1 cellular context compared by ENCODE assay signal in the genomic region with DNA sequence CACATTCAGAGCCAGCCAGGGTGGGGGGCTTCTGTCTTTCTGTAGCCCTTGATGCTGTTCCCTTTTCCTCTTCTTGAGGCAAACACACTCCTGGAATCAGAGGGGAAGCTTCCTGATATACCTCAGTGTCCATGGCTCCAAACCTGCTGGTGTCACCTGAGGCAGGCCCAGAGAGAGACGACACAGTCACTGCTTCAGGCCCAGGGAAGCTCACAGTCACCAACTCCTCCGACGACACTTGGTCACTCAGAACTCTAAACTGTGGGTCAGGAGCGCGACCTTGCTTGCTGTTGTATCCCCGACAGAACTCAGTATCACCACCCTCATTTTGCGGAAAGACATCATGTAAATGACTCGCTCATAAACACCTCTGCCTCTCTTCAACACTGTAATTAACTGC.
TF ChIP-seq lines count a peak whose summit lies in the region.

No MANE protein-coding gene starts in this region.

TF ChIP-seq in H1, 55 proteins besides CTCF, POLR2A, EP300 and RAD21:
- TF ChIP-seq GTF2F1 (IDR thresholded peaks at IDR 0.05; ENCODE audit: borderline replicate concordance, low read depth, low read length): no peak
- TF ChIP-seq, protein P1, sequence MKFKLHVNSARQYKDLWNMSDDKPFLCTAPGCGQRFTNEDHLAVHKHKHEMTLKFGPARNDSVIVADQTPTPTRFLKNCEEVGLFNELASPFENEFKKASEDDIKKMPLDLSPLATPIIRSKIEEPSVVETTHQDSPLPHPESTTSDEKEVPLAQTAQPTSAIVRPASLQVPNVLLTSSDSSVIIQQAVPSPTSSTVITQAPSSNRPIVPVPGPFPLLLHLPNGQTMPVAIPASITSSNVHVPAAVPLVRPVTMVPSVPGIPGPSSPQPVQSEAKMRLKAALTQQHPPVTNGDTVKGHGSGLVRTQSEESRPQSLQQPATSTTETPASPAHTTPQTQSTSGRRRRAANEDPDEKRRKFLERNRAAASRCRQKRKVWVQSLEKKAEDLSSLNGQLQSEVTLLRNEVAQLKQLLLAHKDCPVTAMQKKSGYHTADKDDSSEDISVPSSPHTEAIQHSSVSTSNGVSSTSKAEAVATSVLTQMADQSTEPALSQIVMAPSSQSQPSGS (IDR thresholded peaks at IDR 0.05; ENCODE audit: low read length): no peak
- TF ChIP-seq JUN (IDR thresholded peaks at IDR 0.05; ENCODE audit: low read depth, low read length): no peak
- no peak for TF ChIP-seq RXRA (IDR thresholded peaks at IDR 0.05; ENCODE audit: insufficient read depth, low read depth, low read length)
- TF ChIP-seq SIX5 (IDR thresholded peaks at IDR 0.05; ENCODE audit: low read depth, low read length): no peak
- no peak for TF ChIP-seq KDM1A (IDR thresholded peaks at IDR 0.05; ENCODE audit: borderline replicate concordance, low read length)
- TF ChIP-seq, protein P2, sequence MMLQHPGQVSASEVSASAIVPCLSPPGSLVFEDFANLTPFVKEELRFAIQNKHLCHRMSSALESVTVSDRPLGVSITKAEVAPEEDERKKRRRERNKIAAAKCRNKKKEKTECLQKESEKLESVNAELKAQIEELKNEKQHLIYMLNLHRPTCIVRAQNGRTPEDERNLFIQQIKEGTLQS (IDR thresholded peaks at IDR 0.05; ENCODE audit: insufficient read depth, low read depth, low read length): no peak
- no peak for TF ChIP-seq TCF12 (IDR thresholded peaks at IDR 0.05; ENCODE audit: low read depth, low read length)
- TF ChIP-seq SUZ12 (IDR thresholded peaks at IDR 0.05; ENCODE audit: low read length): no peak
- TF ChIP-seq TEAD4 (IDR thresholded peaks at IDR 0.05; ENCODE audit: low read depth, low read length): no peak
- no peak for TF ChIP-seq BACH1 (IDR thresholded peaks at IDR 0.05; ENCODE audit: low read length)
